In the genomic region with DNA sequence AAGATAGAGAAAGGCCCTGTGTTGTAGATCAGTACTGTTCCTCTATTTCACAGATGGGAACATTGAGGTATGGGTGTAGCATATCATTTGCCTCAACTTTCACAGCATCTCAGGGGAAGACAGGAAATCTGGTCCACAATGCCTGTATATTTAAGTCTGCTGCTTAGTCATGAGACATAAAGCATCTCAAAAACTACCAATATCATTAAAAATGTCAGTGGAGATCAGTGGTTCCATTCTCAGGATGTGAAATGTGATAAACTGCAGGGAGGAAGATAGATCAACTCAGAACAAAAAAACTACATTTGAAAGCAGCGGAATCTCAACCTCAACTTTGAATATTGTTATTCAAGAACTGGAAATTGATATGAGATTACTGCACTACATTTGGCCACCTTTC, we compare ENCODE assay signal across 23 cellular contexts.
DNase-seq lines count a peak whose midpoint lies in the region; ATAC-seq and TF ChIP-seq lines count a peak whose summit lies in the region.
"Had no signal": no experiment of that assay in that cellular context is flagged by ENCODE, and none has a peak within 500 bp of the region (broad histone marks: within the 10 kb centered on the region; RNA-seq: fewer than 3 reads in every experiment).

No MANE protein-coding gene starts in this region.

- TF ChIP-seq CTCF in Panc1 (IDR thresholded peaks at IDR 0.05) (no peak), foreskin keratinocyte (conservative IDR thresholded peaks at IDR 0.05) (no peak), sigmoid colon (IDR thresholded peaks at IDR 0.05) (no peak)

- peaks cover 33% of the 10 kb centered on the region for H3K4me1 Mint-ChIP-seq in activated CD4-positive, alpha-beta T cell treated with anti-CD3 and anti-CD28 coated beads, Interleukin-2, amount 10 ng/mL, durations not matched to agents 24 days and 14 days

- CTCF ChIA-PET in Panc1 (lab: Charles Lee): no interaction called here

- no peaks in the 10 kb centered on the region for H3K36me3 Mint-ChIP-seq in activated CD4-positive, alpha-beta T cell treated with anti-CD3 and anti-CD28 coated beads, Interleukin-2, amount 10 ng/mL, durations not matched to agents 24 days and 14 days (ENCODE audit: low read depth)
- H3K36me3 Mint-ChIP-seq: brain, naive B cell had no signal

- H3K27me3 Mint-ChIP-seq in activated CD4-positive, alpha-beta T cell treated with anti-CD3 and anti-CD28 coated beads, Interleukin-2, amount 10 ng/mL, durations not matched to agents 24 days and 14 days: peaks cover 1% of the 10 kb centered on the region
- H3K27me3 Mint-ChIP-seq: brain had no signal

- H3K4me3 ChIP-seq in Panc1 (ENCODE audit: low read depth in 2 of 2, low read length in 2 of 2) (no peak overlapping the region), sigmoid colon (no peak overlapping the region)
- H3K4me3 ChIP-seq: skin epidermis had no signal

- TF ChIP-seq EP300 in sigmoid colon (IDR thresholded peaks at IDR 0.05): no peak

- no peaks in the 10 kb centered on the region for H3K36me3 ChIP-seq in Panc1 (ENCODE audit: control insufficient read depth, insufficient read depth, low read length)
- H3K36me3 ChIP-seq in sigmoid colon: no peaks in the 10 kb centered on the region
- H3K36me3 ChIP-seq: WERI-Rb-1 had no signal

- H3K27ac ChIP-seq in Panc1 (ENCODE audit: low read length) (peak overlapping the region; percentile 92), foreskin keratinocyte (peak overlapping the region; percentile 100), sigmoid colon (peak overlapping the region in 3 of 4 donors; percentile 15 to 58 (median 55))
- H3K27ac ChIP-seq: KMS-11, WERI-Rb-1 had no signal

- BruUV-seq in Panc1 (replicated peaks; lab: Mats Ljungman, UMichigan): no TSS peak

- H3K9me3 ChIP-seq in Panc1 (ENCODE audit: control insufficient read depth, insufficient read depth, low read depth, low read length) (no peaks in the 10 kb centered on the region), sigmoid colon (no peaks in the 10 kb centered on the region)

- H3K27me3 ChIP-seq in Panc1 (ENCODE audit: control insufficient read depth, insufficient read depth, low read length) (no peaks in the 10 kb centered on the region), foreskin keratinocyte (no peaks in the 10 kb centered on the region), sigmoid colon (no peaks in the 10 kb centered on the region)

- DNase-seq in COLO829 (ENCODE audit: low spot score) (peak; percentile 13), Panc1 (ENCODE audit: low read depth, low spot score) (no peak), foreskin keratinocyte (no peak), sigmoid colon (no peak), NOMO-1 (lab: John Stamatoyannopoulos, UW; ENCODE audit: unreplicated experiment in 2 of 2) (no peak)
- DNase-seq in activated CD4-positive, alpha-beta T cell treated with anti-CD3 and anti-CD28 coated beads, Interleukin-2, amount 10 ng/mL, durations not matched to agents 24 days and 14 days: no peak
- DNase-seq: activated CD4-positive, alpha-beta T cell treated with anti-CD3 and anti-CD28 coated beads, Interleukin-2, amount 10 ng/mL, durations not matched to agents 7 days and 5 days; activated T-cell treated with anti-CD3 and anti-CD28 coated beads, Interleukin-2, amount 50 U/mL, for 4 hours; mesendoderm; naive B cell; NCI-H1417; NCI-H2081; NCI-H446; NCI-H774; nucleus accumbens; stimulated activated CD8-positive, alpha-beta memory T cell treated with anti-CD3 and anti-CD28 coated beads, Interleukin-4, amount 100 ng/mL, for 48 hours; stimulated activated naive CD8-positive, alpha-beta T cell treated with anti-CD3 and anti-CD28 coated beads, Interleukin-15, amount 100 ng/mL, for 72 hours; T-helper 9 cell; WERI-Rb-1 had no signal

- H3K4me1 ChIP-seq in Panc1 (ENCODE audit: control insufficient read depth, insufficient read depth, low read length) (peaks cover 16% of the 10 kb centered on the region), foreskin keratinocyte (peaks cover 65% of the 10 kb centered on the region), sigmoid colon (peaks cover 0 to 52% (median 43%) of the 10 kb centered on the region in 4 donors)

- no peak overlapping the region for H3K4me3 Mint-ChIP-seq in activated CD4-positive, alpha-beta T cell treated with anti-CD3 and anti-CD28 coated beads, Interleukin-2, amount 10 ng/mL, durations not matched to agents 24 days and 14 days
- H3K4me3 Mint-ChIP-seq: activated CD4-positive, alpha-beta T cell treated with anti-CD3 and anti-CD28 coated beads, Interleukin-2, amount 10 ng/mL, durations not matched to agents 7 days and 5 days; activated T-cell treated with anti-CD3 and anti-CD28 coated beads, Interleukin-2, amount 50 U/mL, for 4 hours; brain; naive B cell; stimulated activated naive CD8-positive, alpha-beta T cell treated with anti-CD3 and anti-CD28 coated beads, Interleukin-15, amount 100 ng/mL, for 72 hours had no signal

- no peak overlapping the region for H3K27ac Mint-ChIP-seq in activated CD4-positive, alpha-beta T cell treated with anti-CD3 and anti-CD28 coated beads, Interleukin-2, amount 10 ng/mL, durations not matched to agents 24 days and 14 days
- H3K27ac Mint-ChIP-seq: activated CD4-positive, alpha-beta T cell treated with anti-CD3 and anti-CD28 coated beads, Interleukin-2, amount 10 ng/mL, durations not matched to agents 7 days and 5 days; naive B cell; stimulated activated naive CD8-positive, alpha-beta T cell treated with anti-CD3 and anti-CD28 coated beads, Interleukin-15, amount 100 ng/mL, for 72 hours had no signal

- peaks cover 5% of the 10 kb centered on the region for H3K9me3 Mint-ChIP-seq in activated CD4-positive, alpha-beta T cell treated with anti-CD3 and anti-CD28 coated beads, Interleukin-2, amount 10 ng/mL, durations not matched to agents 24 days and 14 days

- POLR2A ChIA-PET in Panc1 (lab: Charles Lee): no interaction called here

- no peak for TF ChIP-seq POLR2A in sigmoid colon (IDR thresholded peaks at IDR 0.05)

- WGBS in sigmoid colon, 2 donors: 87 to 95% methylated on average over 1 of the region's 1 CpG

- in situ Hi-C loops in Panc1 (cut with HindIII; ENCODE audit: low pct_unique_long_range_greater_than_20kb, low sequenced_read_pairs): no loop called here

- intact Hi-C loops in Panc1 (cut with micrococcal nuclease; ENCODE audit: unreplicated experiment): no loop called here
- intact Hi-C loops in sigmoid colon (cut with DNase I): no loop called here
- intact Hi-C loops in activated CD4-positive, alpha-beta T cell treated with anti-CD3 and anti-CD28 coated beads, Interleukin-2, amount 10 ng/mL, durations not matched to agents 24 days and 14 days (cut with micrococcal nuclease): no loop called here

- ATAC-seq in Panc1 (no peak; the same call in 1 of the 2 replicates), foreskin keratinocyte (no peak), HG02798 (IDR thresholded peaks at IDR 0.05; ENCODE audit: poor library complexity, unreplicated experiment) (no peak)
- ATAC-seq: activated T-cell treated with anti-CD3 and anti-CD28 coated beads, Interleukin-2, amount 50 U/mL, for 4 hours; stimulated activated naive CD8-positive, alpha-beta T cell treated with anti-CD3 and anti-CD28 coated beads, Interleukin-15, amount 100 ng/mL, for 72 hours had no signal
